In the genomic region with DNA sequence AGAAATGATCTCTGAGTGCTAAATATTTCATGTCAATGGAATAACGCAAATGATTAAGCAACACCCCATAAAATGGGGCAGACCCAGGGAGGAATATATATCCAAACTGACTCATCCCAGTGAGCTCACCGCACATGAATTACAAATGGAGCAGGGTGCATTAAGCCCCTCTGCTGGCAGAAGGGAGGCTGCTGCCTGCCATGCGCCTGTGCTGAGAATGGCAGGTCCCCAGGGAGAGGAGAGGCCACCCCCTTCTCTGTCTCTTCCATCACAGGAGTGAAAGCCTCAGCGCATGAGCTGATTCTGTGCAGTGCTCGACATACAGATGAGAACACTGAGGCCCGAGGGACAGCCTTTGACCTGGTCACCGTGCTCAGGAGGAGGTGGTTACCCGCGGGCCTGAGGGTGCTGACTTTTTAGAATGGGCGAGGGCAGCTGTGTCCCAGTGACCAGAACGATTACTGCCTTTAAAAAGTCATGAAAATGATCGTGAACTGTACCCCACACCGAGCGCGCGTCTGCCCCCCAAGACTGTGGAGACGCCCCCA, we compare ENCODE assay signal across 1 cellular context.
A peak's percentile ranks its signal among the peaks of the same experiment; 100 is the strongest.
TF ChIP-seq lines count a peak whose summit lies in the region.

No MANE protein-coding gene starts in this region.

TF ChIP-seq in H1, 55 proteins besides CTCF, POLR2A, EP300 and RAD21:
- TF ChIP-seq SAP30 (IDR thresholded peaks at IDR 0.05; ENCODE audit: insufficient read depth, insufficient replicate concordance, low read length), result peak; percentile 37
TF ChIP-seq in H1: peak in this region for 1; not testable (repeated sequence) for 54.
